Comparison of ENCODE assay signal across 23 cellular contexts in the genomic region with DNA sequence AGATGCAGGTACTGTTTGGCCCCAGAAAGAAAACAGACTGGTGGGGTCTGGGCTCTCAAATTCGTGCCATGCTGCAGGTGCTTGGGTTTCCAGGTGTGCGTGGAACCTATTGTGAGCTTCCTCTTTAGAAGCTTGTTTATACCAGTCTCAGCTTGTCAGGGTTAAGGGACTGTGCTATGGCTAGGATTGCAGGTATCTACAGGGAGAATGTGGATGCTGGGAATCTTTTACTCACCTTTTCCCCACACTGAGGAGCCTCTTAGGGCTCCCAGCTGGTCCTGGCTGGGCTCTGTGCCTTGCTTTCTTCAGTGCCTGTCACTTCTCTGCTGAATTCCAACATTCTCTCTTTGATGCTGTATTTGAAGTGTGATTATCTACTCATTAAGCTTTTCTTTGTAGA.
"Had no signal": no experiment of that assay in that cellular context is flagged by ENCODE, and none has a peak within 500 bp of the region (broad histone marks: within the 10 kb centered on the region; RNA-seq: fewer than 3 reads in every experiment).

No MANE protein-coding gene starts in this region.

- H3K27ac ChIP-seq: neural progenitor cell, psoas muscle, right lobe of liver, spleen, testis, tibial nerve, upper lobe of right lung, vagina had no signal

- H3K27me3 ChIP-seq: neural progenitor cell, right lobe of liver, spleen, testis, tibial nerve, upper lobe of right lung, vagina had no signal

- H3K4me2 ChIP-seq: neural progenitor cell had no signal

- H3K4me1 ChIP-seq: neural progenitor cell, psoas muscle, spleen, testis, tibial nerve, upper lobe of right lung, vagina had no signal

- H3K27ac Mint-ChIP-seq: dendritic cell treated with granulocyte-macrophage colony-stimulating factor and Interleukin-4, amounts not matched to agents 40 ng/mL and 50 ng/mL, for 4 days; effector memory CD8-positive, alpha-beta T cell; memory B cell; mesothelial cell of epicardium; natural killer cell; neural progenitor cell; stimulated activated memory B cell treated with anti-CD40 and anti-IgM and Interleukin-4, amounts not matched to agents 10 μg/mL and 1 μg/mL and 100 μg/mL, for 72 hours; stimulated activated naive CD8-positive, alpha-beta T cell treated with anti-CD3 and anti-CD28 coated beads, Interleukin-15, amount 100 ng/mL, for 72 hours had no signal

- DNase-seq: effector memory CD8-positive, alpha-beta T cell; foreskin melanocyte; head of caudate nucleus; hippocampal formation; kidney glomerular epithelial cell; natural killer cell; psoas muscle; retina; right lobe of liver; spleen; stimulated activated CD4-positive, alpha-beta T cell treated with anti-CD3 and anti-CD28 coated beads, Interleukin-15, amount 100 ng/mL, for 24 hours; stimulated activated CD4-positive, alpha-beta T cell treated with anti-CD3 and anti-CD28 coated beads, Interleukin-1b, Interleukin-23, amount 100 ng/mL, for 48 hours; stimulated activated CD4-positive, alpha-beta T cell treated with anti-CD3 and anti-CD28 coated beads, Interleukin-4, amount 100 ng/mL, for 24 hours; stimulated activated naive CD8-positive, alpha-beta T cell treated with anti-CD3 and anti-CD28 coated beads, Interleukin-15, amount 100 ng/mL, for 72 hours; testis; upper lobe of right lung had no signal

- H3K4me3 ChIP-seq: neural progenitor cell, psoas muscle, right lobe of liver, spleen, testis, tibial nerve, upper lobe of right lung, vagina had no signal

- ATAC-seq: effector memory CD8-positive, alpha-beta T cell; natural killer cell; psoas muscle; right lobe of liver; stimulated activated memory B cell treated with anti-CD40 and anti-IgM and Interleukin-4, amounts not matched to agents 10 μg/mL and 1 μg/mL and 100 μg/mL, for 72 hours; stimulated activated naive CD8-positive, alpha-beta T cell treated with anti-CD3 and anti-CD28 coated beads, Interleukin-15, amount 100 ng/mL, for 72 hours; upper lobe of right lung had no signal

- H2AFZ ChIP-seq: neural progenitor cell had no signal

- H3K27me3 Mint-ChIP-seq: dendritic cell treated with granulocyte-macrophage colony-stimulating factor and Interleukin-4, amounts not matched to agents 40 ng/mL and 50 ng/mL, for 4 days; effector memory CD8-positive, alpha-beta T cell; memory B cell; stimulated activated memory B cell treated with anti-CD40 and anti-IgM and Interleukin-4, amounts not matched to agents 10 μg/mL and 1 μg/mL and 100 μg/mL, for 72 hours; stimulated activated naive CD8-positive, alpha-beta T cell treated with anti-CD3 and anti-CD28 coated beads, Interleukin-15, amount 100 ng/mL, for 72 hours had no signal

- H3K4me3 Mint-ChIP-seq: dendritic cell treated with granulocyte-macrophage colony-stimulating factor and Interleukin-4, amounts not matched to agents 40 ng/mL and 50 ng/mL, for 4 days; effector memory CD8-positive, alpha-beta T cell; memory B cell; mesothelial cell of epicardium; natural killer cell; neural progenitor cell; stimulated activated memory B cell treated with anti-CD40 and anti-IgM and Interleukin-4, amounts not matched to agents 10 μg/mL and 1 μg/mL and 100 μg/mL, for 72 hours; stimulated activated naive CD8-positive, alpha-beta T cell treated with anti-CD3 and anti-CD28 coated beads, Interleukin-15, amount 100 ng/mL, for 72 hours had no signal

- H3K4me1 Mint-ChIP-seq: mesothelial cell of epicardium; neural progenitor cell; stimulated activated memory B cell treated with anti-CD40 and anti-IgM and Interleukin-4, amounts not matched to agents 10 μg/mL and 1 μg/mL and 100 μg/mL, for 72 hours; stimulated activated naive CD8-positive, alpha-beta T cell treated with anti-CD3 and anti-CD28 coated beads, Interleukin-15, amount 100 ng/mL, for 72 hours had no signal

- H3K36me3 ChIP-seq: neural progenitor cell, right lobe of liver, upper lobe of right lung, vagina had no signal
